12 cellular contexts compared by ENCODE assay signal in the genomic region with DNA sequence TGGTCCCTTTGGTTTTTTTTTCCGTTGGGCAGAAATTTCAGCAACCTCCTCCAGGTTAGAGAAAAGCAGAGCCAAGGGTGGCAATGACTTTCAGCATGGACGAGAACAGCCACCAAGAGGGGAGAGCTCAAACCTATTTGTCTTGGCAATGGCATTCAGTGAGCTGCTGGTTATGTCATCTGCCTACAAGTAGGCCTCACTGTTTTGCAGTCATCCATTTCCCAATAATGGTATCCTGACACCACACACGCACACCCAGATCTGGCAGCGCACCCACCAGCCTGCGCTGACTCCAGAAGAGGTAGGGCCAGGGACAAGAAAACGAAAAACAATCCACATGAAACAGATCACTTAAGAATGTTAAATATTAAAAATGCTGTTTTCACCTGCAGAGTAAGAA.
A peak's percentile ranks its signal among the peaks of the same experiment; 100 is the strongest.
DNase-seq lines count a peak whose midpoint lies in the region; ATAC-seq, FAIRE-seq and TF ChIP-seq lines count a peak whose summit lies in the region.
"Had no signal": no experiment of that assay in that cellular context is flagged by ENCODE, and none has a peak within 500 bp of the region (broad histone marks: within the 10 kb centered on the region; RNA-seq: fewer than 3 reads in every experiment).

No MANE protein-coding gene starts in this region.

- H3K27me3 Mint-ChIP-seq in activated T-cell treated with anti-CD3 and anti-CD28 coated beads, Interleukin-2, amount 50 U/mL, for 24 hours = no peaks in the 10 kb centered on the region

- TF ChIP-seq CTCF in fibroblast of mammary gland (conservative IDR thresholded peaks at IDR 0.05; ENCODE audit: control insufficient read depth, insufficient read depth, low read depth, low read length) (no peak), osteoblast (IDR thresholded peaks at IDR 0.05; ENCODE audit: extremely low read depth, low read depth, low read length) (no peak), testis (IDR thresholded peaks at IDR 0.05) (no peak)

- H3K4me3 ChIP-seq in fibroblast of mammary gland (ENCODE audit: control insufficient read depth, low read depth, low read length) = no peak overlapping the region
- no peak overlapping the region for H3K4me3 ChIP-seq in osteoblast (ENCODE audit: insufficient read depth, low read length)
- no peak overlapping the region for H3K4me3 ChIP-seq in testis

- H3K36me3 ChIP-seq in osteoblast (ENCODE audit: insufficient read depth, low read length) (no peaks in the 10 kb centered on the region), testis (ENCODE audit: low read depth, missing control alignments) (no peaks in the 10 kb centered on the region)

- no peaks in the 10 kb centered on the region for H3K4me1 Mint-ChIP-seq in activated T-cell treated with anti-CD3 and anti-CD28 coated beads, Interleukin-2, amount 50 U/mL, for 24 hours (ENCODE audit: low read depth)
- H3K4me1 Mint-ChIP-seq: activated T-helper 17 cell treated with anti-CD3 and anti-CD28 coated beads, Interleukin-2, amount 50 U/mL, for 72 hours had no signal

- no peaks in the 10 kb centered on the region for H3K36me3 Mint-ChIP-seq in activated T-cell treated with anti-CD3 and anti-CD28 coated beads, Interleukin-2, amount 50 U/mL, for 24 hours (ENCODE audit: low read depth)

- peak overlapping the region; percentile 59 for H3K4me2 ChIP-seq in osteoblast (ENCODE audit: insufficient read depth, low read length)

- no peak overlapping the region for H3K27ac Mint-ChIP-seq in activated T-cell treated with anti-CD3 and anti-CD28 coated beads, Interleukin-2, amount 50 U/mL, for 24 hours
- H3K27ac Mint-ChIP-seq: activated T-helper 17 cell treated with anti-CD3 and anti-CD28 coated beads, Interleukin-2, amount 50 U/mL, for 72 hours had no signal

- H3K9me3 Mint-ChIP-seq in activated T-cell treated with anti-CD3 and anti-CD28 coated beads, Interleukin-2, amount 50 U/mL, for 24 hours = no peaks in the 10 kb centered on the region

- H3K79me2 ChIP-seq in osteoblast (ENCODE audit: insufficient read depth, low read length) = peaks cover 63% of the 10 kb centered on the region

- FAIRE-seq in H54 (lab: Jason Lieb, UNC) = no peak

- H3K27ac ChIP-seq in osteoblast (ENCODE audit: low read depth, low read length) = peak overlapping the region; percentile 92
- no peak overlapping the region for H3K27ac ChIP-seq in testis

- 77 to 89% methylated on average over 6 of the region's 6 CpGs for WGBS in testis, 2 donors

- H3K4me1 ChIP-seq in osteoblast (ENCODE audit: insufficient read depth, low read length) (peaks cover 42% of the 10 kb centered on the region), testis (peaks cover 4% of the 10 kb centered on the region)

- H4K20me1 ChIP-seq in osteoblast (ENCODE audit: insufficient read depth, low read length) = no peaks in the 10 kb centered on the region

- H3K9me3 ChIP-seq in osteoblast (ENCODE audit: low read depth, low read length) = no peaks in the 10 kb centered on the region
- no peaks in the 10 kb centered on the region for H3K9me3 ChIP-seq in testis

- intact Hi-C loops in testis (cut with DNase I; ENCODE audit: low total_unique reads) = no loop called here

- no peak overlapping the region for H3K4me3 Mint-ChIP-seq in activated T-cell treated with anti-CD3 and anti-CD28 coated beads, Interleukin-2, amount 50 U/mL, for 24 hours
- H3K4me3 Mint-ChIP-seq: activated T-helper 17 cell treated with anti-CD3 and anti-CD28 coated beads, Interleukin-2, amount 50 U/mL, for 72 hours had no signal

- H3K27me3 ChIP-seq in osteoblast (ENCODE audit: insufficient read depth, low read length) (no peaks in the 10 kb centered on the region), testis (no peaks in the 10 kb centered on the region)

- no peak overlapping the region for H2AFZ ChIP-seq in osteoblast (ENCODE audit: low read length)

- no peak for TF ChIP-seq POLR2A in testis (IDR thresholded peaks at IDR 0.05)
- TF ChIP-seq POLR2A in H54 (IDR thresholded peaks at IDR 0.05; ENCODE audit: low read depth, low read length) = no peak

- DNase-seq in AG20443 (ENCODE audit: low spot score) (peak; percentile 43), SHP77 treated with DMSO at 0.1 percent for 48 hours (lab: John Stamatoyannopoulos, UW) (peak; percentile 76), fibroblast of mammary gland (ENCODE audit: low read depth) (peak; percentile 85), osteoblast (ENCODE audit: insufficient read length, low spot score, missing footprints) (no peak), testis (no peak), H54 (ENCODE audit: insufficient read length, low spot score) (no peak)
- DNase-seq in activated T-cell treated with anti-CD3 and anti-CD28 coated beads, Interleukin-2, amount 50 U/mL, for 24 hours = no peak
- DNase-seq: activated CD4-positive, alpha-beta T cell treated with anti-CD3 and anti-CD28 coated beads for 4 hours; hippocampal formation; NCI-H526 had no signal

- ATAC-seq in GM21381 (IDR thresholded peaks at IDR 0.05; ENCODE audit: unreplicated experiment) = no peak
- ATAC-seq: activated T-helper 17 cell treated with anti-CD3 and anti-CD28 coated beads, Interleukin-2, amount 50 U/mL, for 72 hours had no signal

Comparison
In these comparisons a context has a peak if more than half of its experiments do, and no peak if none do; other contexts are left out.
1. DNase-seq: peak in AG20443 (single experiment), SHP77 treated with DMSO at 0.1 percent for 48 hours (single experiment) and fibroblast of mammary gland (single experiment); none in osteoblast (single experiment), testis (single experiment), H54 (single experiment) and activated T-cell treated with anti-CD3 and anti-CD28 coated beads, Interleukin-2, amount 50 U/mL, for 24 hours (single experiment).